20 cellular contexts compared by ENCODE assay signal in genomic region chr2:128984855-128985254, GRCh38.
"Had no signal": no experiment of that assay in that cellular context is flagged by ENCODE, and none has a peak within 500 bp of the region (broad histone marks: within the 10 kb centered on the region; RNA-seq: fewer than 3 reads in every experiment).

No MANE protein-coding gene starts in this region.

- H3K4me3 Mint-ChIP-seq: IgD-negative memory B cell had no signal

- DNase-seq: Kasumi-1, MM.1S, NCI-H1092 treated with DMSO at 0.1 percent for 48 hours, NCI-H1436, NCI-H187, NCI-H2029, NCI-H2081 treated with DMSO at 0.1 percent for 48 hours, NCI-H2171, NCI-H345, NCI-H524, NCI-H526 treated with DMSO at 0.1 percent for 48 hours, NCI-H748 treated with DMSO at 0.1 percent for 48 hours, Right ventricle myocardium superior, RPMI8226, SIG-M5 had no signal

- H3K36me3 ChIP-seq: SJSA1 had no signal

- H3K4me1 ChIP-seq: SJSA1 had no signal

- H3K4me1 Mint-ChIP-seq: IgD-negative memory B cell had no signal

- H3K9me3 ChIP-seq: SJSA1 had no signal

- H3K4me3 ChIP-seq: K562, SJSA1, SK-N-MC had no signal

- H3K36me3 Mint-ChIP-seq: IgD-negative memory B cell had no signal

- H3K27ac ChIP-seq: KMS-11, SJSA1, SK-N-MC had no signal
